ENCODE assay signal across 1 cellular context in the genomic region with DNA sequence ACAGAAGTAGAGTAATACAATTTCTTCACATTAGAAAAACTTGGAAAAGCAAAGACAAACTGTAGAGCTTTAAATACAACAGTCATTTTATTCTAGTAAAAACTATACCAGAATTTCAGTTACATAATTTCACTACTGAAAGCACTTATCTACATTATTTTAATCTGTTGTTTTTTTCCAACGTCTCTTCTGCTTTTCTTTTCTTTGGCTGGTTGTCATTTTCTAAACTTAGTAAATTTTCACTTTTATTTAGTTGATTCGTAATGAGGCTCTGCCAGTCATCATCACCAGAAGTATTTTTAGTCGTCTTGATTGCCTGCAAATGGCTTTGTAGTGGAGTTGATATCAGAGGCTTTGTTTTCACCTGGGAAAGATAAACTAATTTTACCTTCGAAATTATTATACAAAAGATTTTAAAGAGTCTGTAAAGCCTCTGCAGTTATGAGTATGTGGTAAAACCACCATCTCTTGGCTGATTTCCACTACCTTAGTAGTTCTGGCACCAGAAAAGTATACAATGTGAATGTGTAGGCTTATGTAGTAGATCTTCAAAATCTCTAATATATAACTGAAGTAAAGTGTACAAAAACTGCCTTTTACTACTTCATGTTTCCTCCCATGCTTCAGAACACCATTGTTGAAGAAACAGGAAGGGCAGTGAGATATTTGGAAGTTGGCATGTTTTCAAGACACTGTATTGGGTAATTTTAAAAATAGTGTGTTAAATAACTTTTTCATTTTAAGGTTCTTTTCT.
TF ChIP-seq lines count a peak whose summit lies in the region.

No MANE protein-coding gene starts in this region.

TF ChIP-seq in K562, 482 proteins besides CTCF, POLR2A, EP300 and RAD21:
- TF ChIP-seq KDM4B (IDR thresholded peaks at IDR 0.05; ENCODE audit: borderline replicate concordance in 2 of 2, low read depth in 1 of 2), result no peak
- TF ChIP-seq RBFOX2 (IDR thresholded peaks at IDR 0.05; ENCODE audit: low read depth, low read length), result 0 out of 2 replicates have a peak, but pooled peaks have one; percentile 5
